Comparison of ENCODE assay signal across 9 cellular contexts in genomic region chr19:506404-507285, GRCh38. TPM values are rescaled to one million over a fixed set of nuclear protein-coding genes. Genes with fewer than 3 reads are reported as not detected.
DNase-seq lines count a peak whose midpoint lies in the region; ATAC-seq and TF ChIP-seq lines count a peak whose summit lies in the region.
"Had no signal": no experiment of that assay in that cellular context is flagged by ENCODE, and none has a peak within 500 bp of the region (broad histone marks: within the 10 kb centered on the region; RNA-seq: fewer than 3 reads in every experiment).

No MANE protein-coding gene starts in this region.

- H3K4me1 ChIP-seq in breast epithelium (peaks cover 5 to 6% of the 10 kb centered on the region in 2 donors), iPS-20b (ENCODE audit: insufficient read depth, low read length) (peaks cover 3% of the 10 kb centered on the region; the same call in 1 of the 2 replicates)

- intact Hi-C loops in breast epithelium (cut with DNase I; ENCODE audit: low total_unique reads): no loop called here

- H3K4me3 ChIP-seq in breast epithelium (peak overlapping the region; percentile 91 to 100 (median 96)), iPS-20b (ENCODE audit: low read length) (peak overlapping the region; percentile 80), skin epidermis (peak overlapping the region; percentile 84 to 100 (median 98))

- DNase-seq in AG08396 (ENCODE audit: low spot score) (peak; percentile 100), NCI-H2196 (lab: John Stamatoyannopoulos, UW; ENCODE audit: unreplicated experiment) (peak; percentile 99), breast epithelium (ENCODE audit: low spot score in 2 of 2) (peak; percentile 84 to 100)

- H3K27ac ChIP-seq in VCaP: peak overlapping the region; percentile 82
- peak overlapping the region; percentile 91 to 95 for H3K27ac ChIP-seq in breast epithelium
- peak overlapping the region; percentile 89 for H3K27ac ChIP-seq in iPS-20b (ENCODE audit: low read length)
- peak overlapping the region; percentile 89 to 99 (median 97) for H3K27ac ChIP-seq in skin epidermis

- TF ChIP-seq CTCF in VCaP (conservative IDR thresholded peaks at IDR 0.05) (peak; percentile 95), breast epithelium (IDR thresholded peaks at IDR 0.05) (peak; percentile 97 to 99 (median 97))

- no peaks in the 10 kb centered on the region for H3K9me3 ChIP-seq in breast epithelium
- H3K9me3 ChIP-seq in iPS-20b (ENCODE audit: insufficient read depth, low read depth, low read length): no peaks in the 10 kb centered on the region

- H3K27me3 ChIP-seq in breast epithelium (no peaks in the 10 kb centered on the region), iPS-20b (ENCODE audit: insufficient read depth, low read length) (peaks cover 9% of the 10 kb centered on the region; the same call in 1 of the 2 replicates)

- peak overlapping the region; percentile 64 for H3K9ac ChIP-seq in iPS-20b (ENCODE audit: low read depth, low read length)

- TF ChIP-seq POLR2A in breast epithelium (IDR thresholded peaks at IDR 0.05): no peak

- ATAC-seq in GM18873 (IDR thresholded peaks at IDR 0.05; ENCODE audit: low FRiP score, unreplicated experiment) (peak; percentile 60), HG03135 (IDR thresholded peaks at IDR 0.05; ENCODE audit: unreplicated experiment) (peak; percentile 67)

- H3K36me3 ChIP-seq in breast epithelium: no peaks in the 10 kb centered on the region
- peaks cover 7% of the 10 kb centered on the region; the same call in 1 of the 2 replicates for H3K36me3 ChIP-seq in iPS-20b (ENCODE audit: insufficient read depth, low read depth, low read length)

RNA-seq across cellular contexts. Expression of gene TPGS1, which starts 0.7 kb away (rescaled TPM):
- total RNA-seq in breast epithelium: 10 to 100 TPM; 77.7 to 98.9 (median 77.7) TPM

RNA-seq across cellular contexts. Expression of gene MADCAM1, which starts 10.4 kb away (rescaled TPM):
- under 1 TPM in 1 of 3 donors, not detected in 2; 0.66 TPM for total RNA-seq in breast epithelium

RNA-seq across cellular contexts. Expression of gene CDC34, which starts 24.9 kb away (rescaled TPM):
- total RNA-seq in breast epithelium: 10 to 100 TPM; 44.6 to 69.5 (median 49.3) TPM

RNA-seq across cellular contexts. Expression of gene GZMM, which starts 37.2 kb away (rescaled TPM):
- 1 to 10 TPM in 1 of 3 donors, under 1 TPM in 1, not detected in 1; 0.33 to 1.1 TPM for total RNA-seq in breast epithelium

RNA-seq across cellular contexts. Expression of gene SHC2, which starts 45.8 kb away (rescaled TPM):
- 10 to 100 TPM in 2 of 3 donors, 1 to 10 TPM in 1; 8.3 to 40.6 (median 21.8) TPM for total RNA-seq in breast epithelium
- total RNA-seq: T-helper 1 cell treated with Interleukin-12 subunit alpha and Interleukin-12 subunit beta and Interleukin-4 antibody, amounts not matched to agents 30 ng/mL and 1 ng/mL, for 36 hours had no signal

Comparison
In these comparisons a context has a peak if more than half of its experiments do, and no peak if none do; other contexts are left out.
1. Peak in every context shown above with its lines: DNase-seq, ATAC-seq, H3K4me3 ChIP-seq and H3K27ac ChIP-seq.